ENCODE assay signal across 1 cellular context in genomic region chr5:103132684-103133083, GRCh38.
TF ChIP-seq lines count a peak whose summit lies in the region.

No MANE protein-coding gene starts in this region.

TF ChIP-seq in K562, 482 proteins besides CTCF, POLR2A, EP300 and RAD21:
- TF ChIP-seq ZNF431 (CRISPR knock-in tag; IDR thresholded peaks at IDR 0.05) (no peak), ZNF512 (tag; IDR thresholded peaks at IDR 0.05) (no peak), SMARCC2 (IDR thresholded peaks at IDR 0.05; ENCODE audit: low read depth) (no peak), PRDM10 (IDR thresholded peaks at IDR 0.05; ENCODE audit: partially characterized antibody) (no peak), ZC3H11A (IDR thresholded peaks at IDR 0.05; ENCODE audit: low read depth, low read length) (no peak), KLF16 (IDR thresholded peaks at IDR 0.05) (no peak), ZSCAN29 (IDR thresholded peaks at IDR 0.05) (no peak), FOS (IDR thresholded peaks at IDR 0.05; ENCODE audit: extremely low read depth, insufficient read length) (no peak), TSC22D4 (tag; IDR thresholded peaks at IDR 0.05) (no peak), L3MBTL2 (IDR thresholded peaks at IDR 0.05) (no peak), MXI1 (IDR thresholded peaks at IDR 0.05; ENCODE audit: low read depth, low read length) (no peak)
